ENCODE assay signal across 1 cellular context in genomic region chr11:75272821-75273301, GRCh38.
TF ChIP-seq lines count a peak whose summit lies in the region.

No MANE protein-coding gene starts in this region.

TF ChIP-seq in GM12878, 131 proteins besides CTCF, POLR2A, EP300 and RAD21:
- TF ChIP-seq YBX1 (IDR thresholded peaks at IDR 0.05) (no peak), SREBF2 (IDR thresholded peaks at IDR 0.05; ENCODE audit: low read length) (no peak)
